23 cellular contexts compared by ENCODE assay signal in the genomic region with DNA sequence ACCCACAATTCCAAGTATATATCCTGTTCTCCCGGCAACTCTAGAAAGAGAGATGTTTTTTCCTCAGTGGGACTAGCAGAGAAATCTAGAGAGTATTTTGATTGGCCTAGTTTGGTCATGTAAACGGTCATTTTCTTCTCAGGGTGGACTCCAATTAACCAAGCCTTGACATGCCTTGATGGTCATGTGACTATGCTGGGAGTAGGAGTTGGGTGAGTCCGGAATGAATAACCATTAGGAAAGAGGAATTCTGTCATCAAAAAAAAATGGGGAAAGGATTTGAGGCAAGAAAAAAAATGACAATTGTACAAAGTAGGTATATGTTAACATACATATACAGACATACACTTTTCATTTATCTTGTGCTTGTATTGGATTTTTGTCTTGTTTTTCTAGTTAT.
A peak's percentile ranks its signal among the peaks of the same experiment; 100 is the strongest.
DNase-seq lines count a peak whose midpoint lies in the region; ATAC-seq, FAIRE-seq and TF ChIP-seq lines count a peak whose summit lies in the region.
"Had no signal": no experiment of that assay in that cellular context is flagged by ENCODE, and none has a peak within 500 bp of the region (broad histone marks: within the 10 kb centered on the region; RNA-seq: fewer than 3 reads in every experiment).

No MANE protein-coding gene starts in this region.

- H3K23ac ChIP-seq in trophoblast cell (ENCODE audit: low read length) = no peak overlapping the region

- no CpG with 5 or more reads among the region's 3 CpGs for WGBS in trophoblast cell (ENCODE audit: extremely low coverage, insufficient coverage, insufficient read length)

- H3K14ac ChIP-seq in trophoblast cell (ENCODE audit: low read length) = no peak overlapping the region

- no peak for DNase-seq in D721Med (ENCODE audit: insufficient read length, low spot score)
- DNase-seq in RWPE1 (ENCODE audit: low spot score) = peak; percentile 7
- peak; percentile 6 for DNase-seq in epithelial cell of prostate (ENCODE audit: low read depth, low spot score)
- DNase-seq in trophoblast cell = peak in 1 of 2 donors; percentile 2
- DNase-seq in activated effector memory CD4-positive, alpha-beta T cell treated with Interleukin-2 at 50 U/mL for 16 hours = no peak
- no peak for DNase-seq in MG63
- DNase-seq: 8988T; ACHN; AML-193; BE2C; CD4-positive, alpha-beta T cell; CD8-positive, alpha-beta memory T cell; DMS79 treated with DMSO at 0.1 percent for 48 hours; GF-D8; GOT3; HFFc6 had no signal

- H2BK5ac ChIP-seq in trophoblast cell (ENCODE audit: low read depth, low read length, poor library complexity) = no peak overlapping the region

- H3K36me3 ChIP-seq in trophoblast cell (ENCODE audit: control insufficient read depth in 1 of 2, insufficient read depth in 2 of 2, low read length in 2 of 2) (no peaks in the 10 kb centered on the region), MG63 (no peaks in the 10 kb centered on the region)
- H3K36me3 ChIP-seq: BE2C; BLaER1 treated with 17β-estradiol and CSF1 and Interleukin-3, amounts not matched to agents 10 nM and 100 nM; HAP-1 had no signal

- H4K12ac ChIP-seq in trophoblast cell (ENCODE audit: low read depth, low read length) = no peak overlapping the region

- H4K91ac ChIP-seq in trophoblast cell (ENCODE audit: low read depth, low read length) = no peak overlapping the region

- no peak overlapping the region for H2AK5ac ChIP-seq in trophoblast cell (ENCODE audit: low read length)

- POLR2A ChIA-PET in RWPE1 (lab: Yijun Ruan, JAX; ENCODE audit: low non-redundant PET) = no interaction called here

- peaks cover 6 to 7% of the 10 kb centered on the region in 2 experiments for H3K4me1 ChIP-seq in trophoblast cell (ENCODE audit: control insufficient read depth in 1 of 2, insufficient read depth in 2 of 2, low read length in 2 of 2)
- H3K4me1 ChIP-seq: A549, BE2C, HAP-1 had no signal

- peak; percentile 98 for FAIRE-seq in D721Med (lab: Jason Lieb, UNC)
- FAIRE-seq: A549, GM12891, GM18507, H54 had no signal

- H3K79me2 ChIP-seq in trophoblast cell (ENCODE audit: control insufficient read depth, insufficient read depth, low read length, poor library complexity) = no peaks in the 10 kb centered on the region

- H3K4me3 ChIP-seq in trophoblast cell (ENCODE audit: low read depth, low read length) (no peak overlapping the region), MG63 (no peak overlapping the region)
- H3K4me3 ChIP-seq: A549; BLaER1 treated with 17β-estradiol and CSF1 and Interleukin-3, amounts not matched to agents 10 nM and 100 nM; HAP-1 had no signal

- TF ChIP-seq CTCF in D721Med (IDR thresholded peaks at IDR 0.05; ENCODE audit: insufficient read depth, missing control alignments) = no peak
- no peak for TF ChIP-seq CTCF in RWPE1 (conservative IDR thresholded peaks at IDR 0.05; ENCODE audit: low read depth)

- H2BK120ac ChIP-seq in trophoblast cell (ENCODE audit: insufficient read depth, low read length, poor library complexity) = peak overlapping the region; percentile 66

- peaks cover 6% of the 10 kb centered on the region for H3K79me1 ChIP-seq in trophoblast cell (ENCODE audit: low read length)

- no peak overlapping the region for H3K18ac ChIP-seq in trophoblast cell (ENCODE audit: low read length)

- no peak overlapping the region for H3K4ac ChIP-seq in trophoblast cell (ENCODE audit: low read depth, low read length)

- H4K8ac ChIP-seq in trophoblast cell (ENCODE audit: low read depth, low read length) = no peak overlapping the region

- H3K27me3 ChIP-seq in trophoblast cell (ENCODE audit: insufficient read depth, low read length) = no peaks in the 10 kb centered on the region
- no peaks in the 10 kb centered on the region for H3K27me3 ChIP-seq in MG63
- H3K27me3 ChIP-seq: BE2C; BLaER1 treated with 17β-estradiol and CSF1 and Interleukin-3, amounts not matched to agents 10 nM and 100 nM had no signal

- no peak overlapping the region for H3K4me2 ChIP-seq in trophoblast cell (ENCODE audit: low read length)
- H3K4me2 ChIP-seq: A549; BLaER1 treated with 17β-estradiol and CSF1 and Interleukin-3, amounts not matched to agents 10 nM and 100 nM had no signal

- ATAC-seq in GM21447 (IDR thresholded peaks at IDR 0.05; ENCODE audit: unreplicated experiment) = no peak
- ATAC-seq: A549 had no signal

- H2BK12ac ChIP-seq in trophoblast cell (ENCODE audit: low read length) = no peak overlapping the region

- H3K9me3 ChIP-seq in trophoblast cell (ENCODE audit: insufficient read depth, low read depth, low read length) = no peaks in the 10 kb centered on the region
- H3K9me3 ChIP-seq in MG63 = no peaks in the 10 kb centered on the region
- H3K9me3 ChIP-seq: A549; BE2C; BLaER1 treated with 17β-estradiol and CSF1 and Interleukin-3, amounts not matched to agents 10 nM and 100 nM; HAP-1 had no signal

- no peak overlapping the region for H2AFZ ChIP-seq in trophoblast cell (ENCODE audit: insufficient read depth, low read length, poor library complexity)

- CTCF ChIA-PET in RWPE1 (lab: Yijun Ruan, JAX) = no interaction called here

- no peak overlapping the region for H3K9ac ChIP-seq in trophoblast cell (ENCODE audit: low read length)
- H3K9ac ChIP-seq: BLaER1 treated with 17β-estradiol and CSF1 and Interleukin-3, amounts not matched to agents 10 nM and 100 nM had no signal

- H3K27ac ChIP-seq in RWPE1 (no peak overlapping the region), epithelial cell of prostate (no peak overlapping the region), trophoblast cell (ENCODE audit: low read depth, low read length) (peak overlapping the region; percentile 59)
- H3K27ac ChIP-seq: A549; BLaER1 treated with 17β-estradiol and CSF1 and Interleukin-3, amounts not matched to agents 10 nM and 100 nM had no signal

Comparison
In these comparisons a context has a peak if more than half of its experiments do, and no peak if none do; other contexts are left out.
1. DNase-seq: peak in RWPE1 (single experiment) and epithelial cell of prostate (single experiment); none in D721Med (single experiment), activated effector memory CD4-positive, alpha-beta T cell treated with Interleukin-2 at 50 U/mL for 16 hours (single experiment) and MG63 (single experiment).